31 cellular contexts compared by ENCODE assay signal in the genomic region with DNA sequence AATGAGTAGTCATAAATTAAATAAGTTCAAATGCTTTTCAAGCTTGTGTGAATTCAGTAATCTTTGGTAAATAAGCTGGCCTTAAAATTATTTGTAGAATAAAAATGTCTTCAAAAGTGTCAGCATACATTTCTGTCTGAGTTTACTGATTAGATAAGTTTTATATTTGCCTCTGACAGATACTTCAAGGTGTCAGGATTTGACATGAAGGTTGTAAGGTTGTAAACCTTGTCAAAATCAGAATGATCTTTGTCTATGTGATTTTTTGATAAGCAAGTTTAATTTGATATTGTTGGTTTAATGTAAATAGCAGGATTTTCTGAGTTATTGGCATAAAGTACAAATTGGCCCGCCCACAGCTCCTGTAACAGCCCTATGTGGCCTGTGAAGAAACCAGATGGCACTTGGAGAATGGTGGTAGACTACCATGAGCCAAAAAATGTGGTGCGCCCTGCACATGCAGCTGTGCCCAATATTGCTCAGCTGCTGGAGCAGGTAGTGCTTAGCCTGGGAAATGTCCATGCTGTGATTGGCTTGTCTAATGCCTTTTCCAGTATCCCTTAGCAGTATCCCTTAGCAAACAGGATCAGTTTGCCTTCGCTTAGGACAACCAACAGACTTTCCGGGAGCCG.
"Had no signal": no experiment of that assay in that cellular context is flagged by ENCODE, and none has a peak within 500 bp of the region (broad histone marks: within the 10 kb centered on the region; RNA-seq: fewer than 3 reads in every experiment).

No MANE protein-coding gene starts in this region.

- DNase-seq: activated CD4-positive, alpha-beta memory T cell treated with anti-CD3 and anti-CD28 coated beads for 36 hours; activated CD4-positive, alpha-beta T cell treated with anti-CD3 and anti-CD28 coated beads for 36 hours; activated CD4-positive, alpha-beta T cell treated with anti-CD3 and anti-CD28 coated beads, Interleukin-2, amount 10 ng/mL, durations not matched to agents 24 days and 14 days; activated CD4-positive, CD25-positive, alpha-beta regulatory T cell; activated CD4-positive, CD25-positive, alpha-beta regulatory T cell treated with anti-CD3 and anti-CD28 coated beads, Interleukin-2, amount 50 U/mL, for 72 hours; activated CD8-positive, alpha-beta memory T cell treated with anti-CD3 and anti-CD28 coated beads, Interleukin-2, amount 10 ng/mL, durations not matched to agents 7 days and 5 days; activated CD8-positive, alpha-beta memory T cell treated with anti-CD3 and anti-CD28 coated beads, Interleukin-2, amount 50 U/mL, for 4 hours; activated CD8-positive, alpha-beta T cell treated with anti-CD3 and anti-CD28 coated beads, Interleukin-2, amount 10 ng/mL, durations not matched to agents 7 days and 5 days; activated effector memory CD4-positive, alpha-beta T cell treated with anti-CD3 and anti-CD28 coated beads, Interleukin-2, amount 50 U/mL, for 16 hours; activated naive CD4-positive, alpha-beta T cell treated with anti-CD3 and anti-CD28 coated beads for 36 hours; activated naive CD8-positive, alpha-beta T cell treated with anti-CD3 and anti-CD28 coated beads for 36 hours; activated naive CD8-positive, alpha-beta T cell treated with anti-CD3 and anti-CD28 coated beads, Interleukin-2, amount 50 U/mL, for 24 hours; activated T-cell treated with anti-CD3 and anti-CD28 coated beads, Interleukin-2, amount 50 U/mL, for 1 hour; activated T-cell treated with anti-CD3 and anti-CD28 coated beads, Interleukin-2, amount 50 U/mL, for 48 hours; adrenal gland; amygdala; aorta; central memory CD4-positive, alpha-beta T cell; cortex of kidney; dermis blood vessel endothelial cell; effector CD4-positive, alpha-beta T cell; effector memory CD8-positive, alpha-beta T cell; erythroblast; foreskin keratinocyte; gastrocnemius medialis; heart right ventricle; T-helper 2 cell had no signal

- H3K4me3 ChIP-seq: adrenal gland, breast epithelium, cardiac muscle cell, esophagus muscularis mucosa, gastrocnemius medialis, heart right ventricle had no signal

- ATAC-seq: activated CD4-positive, alpha-beta T cell treated with anti-CD3 and anti-CD28 coated beads for 36 hours; activated CD8-positive, alpha-beta memory T cell treated with anti-CD3 and anti-CD28 coated beads, Interleukin-2, amount 10 ng/mL, durations not matched to agents 7 days and 5 days; activated CD8-positive, alpha-beta T cell treated with anti-CD3 and anti-CD28 coated beads, Interleukin-2, amount 10 ng/mL, durations not matched to agents 7 days and 5 days; activated naive CD8-positive, alpha-beta T cell treated with anti-CD3 and anti-CD28 coated beads, Interleukin-2, amount 50 U/mL, for 24 hours; effector memory CD8-positive, alpha-beta T cell; foreskin keratinocyte; gastrocnemius medialis; heart right ventricle had no signal

- H3K4me1 ChIP-seq: adrenal gland, esophagus muscularis mucosa, foreskin keratinocyte, gastrocnemius medialis, heart right ventricle had no signal

- H3K27me3 ChIP-seq: adrenal gland, breast epithelium, cardiac muscle cell, esophagus muscularis mucosa, foreskin keratinocyte, gastrocnemius medialis, heart right ventricle had no signal

- H3K27ac ChIP-seq: adrenal gland, breast epithelium, cardiac muscle cell, esophagus muscularis mucosa, foreskin keratinocyte, gastrocnemius medialis, heart right ventricle had no signal

- H3K36me3 ChIP-seq: adrenal gland, breast epithelium, cardiac muscle cell, esophagus muscularis mucosa, gastrocnemius medialis, heart right ventricle had no signal

- FAIRE-seq: colon had no signal

- H3K9me3 ChIP-seq: breast epithelium, esophagus muscularis mucosa, gastrocnemius medialis had no signal
